Comparison of ENCODE assay signal across 25 cellular contexts in the genomic region with DNA sequence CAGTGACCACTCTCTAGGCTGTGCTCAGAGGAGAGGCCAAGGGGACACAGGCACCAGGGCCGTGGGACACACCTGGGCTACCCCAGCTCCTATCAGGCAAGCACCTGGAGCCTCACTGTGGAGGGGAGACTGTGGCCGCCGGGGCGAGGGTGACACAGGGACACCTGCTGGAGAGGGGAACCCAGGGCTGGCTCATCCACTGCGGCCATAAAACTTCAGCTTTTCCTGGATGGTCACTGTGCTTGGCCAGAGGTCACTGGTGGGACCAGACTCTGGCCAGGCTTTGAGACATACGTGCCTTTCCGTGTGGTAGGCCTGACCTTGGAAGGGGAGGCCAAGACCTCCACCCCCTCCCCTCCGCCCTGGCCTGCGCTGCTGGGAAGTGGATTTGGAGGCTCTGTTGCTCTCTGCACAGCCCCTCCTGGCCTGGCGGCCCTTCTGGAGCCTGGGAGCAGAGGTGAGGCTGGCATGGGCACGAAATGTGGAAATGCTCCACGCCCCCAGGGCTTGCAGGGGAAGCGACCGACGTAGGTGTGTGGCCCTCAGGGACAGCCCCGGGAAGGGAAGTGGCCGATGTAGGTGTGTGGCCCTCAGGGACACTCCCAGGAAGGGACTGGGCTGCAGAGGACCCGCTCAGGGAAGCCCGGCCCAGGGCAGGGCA. TPM values are rescaled to one million over a fixed set of nuclear protein-coding genes. Genes with fewer than 3 reads are reported as not detected.
DNase-seq lines count a peak whose midpoint lies in the region; ATAC-seq, FAIRE-seq and TF ChIP-seq lines count a peak whose summit lies in the region.
"Had no signal": no experiment of that assay in that cellular context is flagged by ENCODE, and none has a peak within 500 bp of the region (broad histone marks: within the 10 kb centered on the region; RNA-seq: fewer than 3 reads in every experiment).

No MANE protein-coding gene starts in this region.

- H3K4me1 ChIP-seq in left ventricle myocardium inferior (no peaks in the 10 kb centered on the region), RWPE2 (ENCODE audit: insufficient read depth, poor library complexity, severe bottlenecking) (no peaks in the 10 kb centered on the region), kidney (ENCODE audit: control insufficient read depth in 1 of 2, insufficient read depth in 1 of 2, low read depth in 1 of 2, low read length in 2 of 2) (no peaks in the 10 kb centered on the region), upper lobe of right lung (no peaks in the 10 kb centered on the region)

- DNase-seq in Right ventricle myocardium superior: peak; percentile 24
- DNase-seq in left ventricle myocardium inferior: no peak
- peak; percentile 85 for DNase-seq in RWPE2 (ENCODE audit: low spot score)
- peak; percentile 58 for DNase-seq in kidney
- no peak for DNase-seq in upper lobe of right lung
- DNase-seq: ACHN, C1 segment of cervical spinal cord, DMS79 treated with DMSO at 0.1 percent for 48 hours, Kasumi-1, MG63, NCI-H1048, NCI-H1436, NCI-H1930, NCI-H345, NCI-H524 treated with DMSO at 0.1 percent for 48 hours, SHP77 treated with DMSO at 0.1 percent for 48 hours had no signal

- H3K9ac ChIP-seq in kidney (ENCODE audit: low read length in 2 of 2): no peak overlapping the region

- no peaks in the 10 kb centered on the region for H3K9me3 ChIP-seq in left ventricle myocardium inferior (replicated peaks)
- no peaks in the 10 kb centered on the region for H3K9me3 ChIP-seq in RWPE2 (ENCODE audit: severe bottlenecking)
- peaks cover 0 to 2% of the 10 kb centered on the region in 2 donors for H3K9me3 ChIP-seq in kidney (ENCODE audit: control insufficient read depth in 1 of 2, low read length in 2 of 2)
- H3K9me3 ChIP-seq in upper lobe of right lung: no peaks in the 10 kb centered on the region
- H3K9me3 ChIP-seq: MG63 had no signal

- ATAC-seq in Right ventricle myocardium superior (ENCODE audit: poor library complexity) (no peak), RWPE2 (ENCODE audit: low read depth) (peak; percentile 8; the same call in 1 of the 3 replicates), upper lobe of right lung (peak; percentile 7), HG03342 (IDR thresholded peaks at IDR 0.05; ENCODE audit: unreplicated experiment) (no peak), HG02885 (IDR thresholded peaks at IDR 0.05; ENCODE audit: poor library complexity, unreplicated experiment) (no peak)

- intact Hi-C loops in Right ventricle myocardium superior (cut with DNase I): no loop called here
- intact Hi-C loops in left ventricle myocardium inferior (cut with micrococcal nuclease): loop anchor here (10.0 kb wide), 1 partner anchor 125 kb away; no protein-coding TSS in a partner anchor
- intact Hi-C loops in kidney (cut with DNase I): loop anchor here (10.0 kb wide), 1 partner anchor 125 kb away; no protein-coding TSS in a partner anchor
- intact Hi-C loops in upper lobe of right lung (cut with DNase I): no loop called here

- H3K36me3 ChIP-seq in left ventricle myocardium inferior (no peaks in the 10 kb centered on the region), RWPE2 (ENCODE audit: low read depth) (no peaks in the 10 kb centered on the region), kidney (ENCODE audit: control insufficient read depth in 1 of 2, insufficient read depth in 2 of 2, low read length in 2 of 2) (no peaks in the 10 kb centered on the region), upper lobe of right lung (no peaks in the 10 kb centered on the region)
- H3K36me3 ChIP-seq: MG63 had no signal

- H3K27me3 ChIP-seq in left ventricle myocardium inferior (ENCODE audit: low read depth): peaks cover 89% of the 10 kb centered on the region
- H3K27me3 ChIP-seq in RWPE2 (ENCODE audit: insufficient read depth, poor library complexity, severe bottlenecking): peaks cover 61% of the 10 kb centered on the region
- peaks cover 20% of the 10 kb centered on the region for H3K27me3 ChIP-seq in upper lobe of right lung

- no peak for TF ChIP-seq CTCF in left ventricle myocardium inferior (IDR thresholded peaks at IDR 0.05; ENCODE audit: borderline replicate concordance)
- TF ChIP-seq CTCF in RWPE2 (IDR thresholded peaks at IDR 0.05; ENCODE audit: poor library complexity, severe bottlenecking): no peak
- no peak for TF ChIP-seq CTCF in kidney (IDR thresholded peaks at IDR 0.05; ENCODE audit: borderline replicate concordance, extremely low read depth, insufficient read depth)
- TF ChIP-seq CTCF in upper lobe of right lung (IDR thresholded peaks at IDR 0.05): no peak

- no peak for FAIRE-seq in kidney (lab: Jason Lieb, UNC)
- FAIRE-seq: D721Med, RCC 7860 had no signal

- H3K27ac ChIP-seq in left ventricle myocardium inferior (replicated peaks) (no peak overlapping the region), RWPE2 (ENCODE audit: poor library complexity, severe bottlenecking) (no peak overlapping the region), kidney (ENCODE audit: low read depth in 2 of 2, low read length in 2 of 2) (no peak overlapping the region), upper lobe of right lung (no peak overlapping the region)
- H3K27ac ChIP-seq: HL-60 had no signal

- H3K4me3 ChIP-seq in left ventricle myocardium inferior: no peak overlapping the region
- no peak overlapping the region for H3K4me3 ChIP-seq in RWPE2 (ENCODE audit: severe bottlenecking)
- H3K4me3 ChIP-seq in kidney (ENCODE audit: low read length in 2 of 2): no peak overlapping the region
- H3K4me3 ChIP-seq in upper lobe of right lung: no peak overlapping the region
- H3K4me3 ChIP-seq: MG63 had no signal

RNA-seq across cellular contexts. Expression of a gene that starts 42.9 kb away (rescaled TPM):
- total RNA-seq in Right ventricle myocardium superior (not detected), left ventricle myocardium inferior (not detected), kidney (not detected), upper lobe of right lung (not detected)
- polyA plus RNA-seq in kidney (ENCODE audit: insufficient read depth, low read depth, low replicate concordance): not detected
- total RNA-seq: CD8-positive, alpha-beta memory T cell; G401; H4 had no signal
- polyA plus RNA-seq: CD8-positive, alpha-beta memory T cell; IgD-negative memory B cell had no signal

Comparison
In these comparisons a context has a peak if more than half of its experiments do, and no peak if none do; other contexts are left out.
1. DNase-seq: peak in Right ventricle myocardium superior (single experiment), RWPE2 (single experiment) and kidney (single experiment); none in left ventricle myocardium inferior (single experiment) and upper lobe of right lung (single experiment).
2. intact Hi-C loops: an anchor here in left ventricle myocardium inferior (10.0 kb wide) and kidney (10.0 kb wide); none called in Right ventricle myocardium superior and upper lobe of right lung.
3. ATAC-seq: peak in RWPE2 (single experiment) and upper lobe of right lung (single experiment); none in Right ventricle myocardium superior (single experiment), HG03342 (single experiment) and HG02885 (single experiment).